ENCODE assay signal across 8 cellular contexts in genomic region chr4:99088485-99089365, GRCh38. TPM values are rescaled to one million over a fixed set of nuclear protein-coding genes. Genes with fewer than 3 reads are reported as not detected.
A peak's percentile ranks its signal among the peaks of the same experiment; 100 is the strongest.
DNase-seq lines count a peak whose midpoint lies in the region; TF ChIP-seq lines count a peak whose summit lies in the region.

ADH5 (minus strand) TSS chr4:99088788; CDS start chr4:99088700, 88 bp downstream.

- H3K27ac Mint-ChIP-seq in nephron progenitor cell, result peak within 1 kb of the TSS; percentile 99
- peak within 1 kb of the TSS; percentile 97 for H3K27ac Mint-ChIP-seq in stimulated activated naive CD8-positive, alpha-beta T cell treated with anti-CD3 and anti-CD28 coated beads, Interleukin-15, Interleukin-2, amounts not matched to agents 100 ng/mL and 50 ng/mL, for 24 hours

- TF ChIP-seq POLR2A in Raji (IDR thresholded peaks at IDR 0.05; ENCODE audit: insufficient read depth, low read depth, low read length), result peak; percentile 94

- peak within 1 kb of the TSS; percentile 96 for H3K4me3 Mint-ChIP-seq in nephron progenitor cell
- peak within 1 kb of the TSS; percentile 95 for H3K4me3 Mint-ChIP-seq in stimulated activated naive CD8-positive, alpha-beta T cell treated with anti-CD3 and anti-CD28 coated beads, Interleukin-15, Interleukin-2, amounts not matched to agents 100 ng/mL and 50 ng/mL, for 24 hours

- peaks cover 20% of the 10 kb centered on the region for H3K9me3 Mint-ChIP-seq in nephron progenitor cell
- no peaks in the 10 kb centered on the region for H3K9me3 Mint-ChIP-seq in stimulated activated naive CD8-positive, alpha-beta T cell treated with anti-CD3 and anti-CD28 coated beads, Interleukin-15, Interleukin-2, amounts not matched to agents 100 ng/mL and 50 ng/mL, for 24 hours

- peaks cover 51% of the 10 kb centered on the region for H3K36me3 Mint-ChIP-seq in nephron progenitor cell (ENCODE audit: low read depth)
- peaks cover 21% of the 10 kb centered on the region for H3K36me3 Mint-ChIP-seq in stimulated activated naive CD8-positive, alpha-beta T cell treated with anti-CD3 and anti-CD28 coated beads, Interleukin-15, Interleukin-2, amounts not matched to agents 100 ng/mL and 50 ng/mL, for 24 hours (ENCODE audit: low read depth)

- TF ChIP-seq CTCF in nephron progenitor cell (IDR thresholded peaks at IDR 0.05), result no peak

- DNase-seq in EH (ENCODE audit: low read depth) (peak; percentile 87), GOT3 (lab: John Stamatoyannopoulos, UW) (peak; percentile 46), LHCN-M2 (ENCODE audit: low read depth) (peak; percentile 84), fibroblast of the conjunctiva (ENCODE audit: low read depth) (peak; percentile 79), nephron progenitor cell (peak; percentile 86)
- DNase-seq in activated effector memory CD4-positive, alpha-beta T cell treated with anti-CD3 and anti-CD28 coated beads, Interleukin-2, amount 50 U/mL, for 16 hours, result peak; percentile 95

- no peaks in the 10 kb centered on the region for H3K27me3 Mint-ChIP-seq in nephron progenitor cell (ENCODE audit: low read depth, poor library complexity)
- no peaks in the 10 kb centered on the region for H3K27me3 Mint-ChIP-seq in stimulated activated naive CD8-positive, alpha-beta T cell treated with anti-CD3 and anti-CD28 coated beads, Interleukin-15, Interleukin-2, amounts not matched to agents 100 ng/mL and 50 ng/mL, for 24 hours

- peaks cover 55% of the 10 kb centered on the region for H3K4me1 Mint-ChIP-seq in nephron progenitor cell
- peaks cover 45% of the 10 kb centered on the region for H3K4me1 Mint-ChIP-seq in stimulated activated naive CD8-positive, alpha-beta T cell treated with anti-CD3 and anti-CD28 coated beads, Interleukin-15, Interleukin-2, amounts not matched to agents 100 ng/mL and 50 ng/mL, for 24 hours (ENCODE audit: low read depth)

RNA-seq across cellular contexts. Expression of gene ADH5, which starts in this region (rescaled TPM):
- total RNA-seq in LHCN-M2 (2014; rRNA removed), result 134 and 140 TPM in 2 replicates
- 142 TPM for polyA plus RNA-seq in LHCN-M2 (2012)

Comparison
In these comparisons a context has a peak if more than half of its experiments do, and no peak if none do; other contexts are left out.
1. Peak in every context shown above with its lines: DNase-seq.